In genomic region chr3:147333098-147333497, GRCh38 we compare ENCODE assay signal across 24 cellular contexts.
"Had no signal": no experiment of that assay in that cellular context is flagged by ENCODE, and none has a peak within 500 bp of the region (broad histone marks: within the 10 kb centered on the region; RNA-seq: fewer than 3 reads in every experiment).

No MANE protein-coding gene starts in this region.

- H3K4me1 ChIP-seq: parathyroid adenoma, psoas muscle, right lobe of liver, sigmoid colon, stomach, thyroid gland, tibial nerve, vagina had no signal

- DNase-seq: occipital lobe; ovary; posterior cingulate gyrus; psoas muscle; right cardiac atrium; right lobe of liver; sigmoid colon; small intestine; stimulated activated CD4-positive, alpha-beta T cell treated with anti-CD3 and anti-CD28 coated beads, Interleukin-15, amount 100 ng/mL, for 24 hours; stimulated activated CD4-positive, alpha-beta T cell treated with anti-CD3 and anti-CD28 coated beads, Interleukin-2, amount 100 ng/mL, for 24 hours; stimulated activated CD4-positive, alpha-beta T cell treated with anti-CD3 and anti-CD28 coated beads, Interleukin-2, amount 100 ng/mL, for 48 hours; stimulated activated CD4-positive, alpha-beta T cell treated with anti-CD3 and anti-CD28 coated beads, Interleukin-4, amount 100 ng/mL, for 24 hours; stimulated activated naive B cell treated with anti-CD40 and anti-IgM and Interleukin-4, amounts not matched to agents 10 μg/mL and 1 μg/mL and 100 μg/mL, for 72 hours; stimulated activated naive CD4-positive, alpha-beta T cell treated with Interleukin-2 at 50 U/mL for 16 hours; stomach; thyroid gland; trophoblast cell; upper lobe of left lung had no signal

- FAIRE-seq: small intestine, urothelium cell line had no signal

- H3K27me3 ChIP-seq: neural progenitor cell, ovary, right lobe of liver, sigmoid colon, thyroid gland, upper lobe of left lung, vagina had no signal

- H3K79me2 ChIP-seq: parathyroid adenoma had no signal

- H3K36me3 ChIP-seq: neural progenitor cell, ovary, right lobe of liver, sigmoid colon, stomach, thoracic aorta, thyroid gland, tibial nerve, upper lobe of left lung, vagina had no signal

- H3K9ac ChIP-seq: neural progenitor cell, parathyroid adenoma had no signal

- H3K4me2 ChIP-seq: neural progenitor cell had no signal

- H3K9me3 ChIP-seq: ovary, psoas muscle, right lobe of liver, sigmoid colon, stomach, thoracic aorta, thyroid gland, tibial nerve, upper lobe of left lung, vagina had no signal

- H3K4me3 ChIP-seq: neural progenitor cell, ovary, psoas muscle, right lobe of liver, sigmoid colon, stomach, thoracic aorta, thyroid gland, tibial nerve, upper lobe of left lung, vagina had no signal

- H2AFZ ChIP-seq: neural progenitor cell, parathyroid adenoma had no signal

- H3K27ac ChIP-seq: neural progenitor cell, ovary, parathyroid adenoma, psoas muscle, right lobe of liver, sigmoid colon, stomach, thoracic aorta, thyroid gland, tibial nerve, upper lobe of left lung, vagina had no signal
